1 cellular context compared by ENCODE assay signal in the genomic region with DNA sequence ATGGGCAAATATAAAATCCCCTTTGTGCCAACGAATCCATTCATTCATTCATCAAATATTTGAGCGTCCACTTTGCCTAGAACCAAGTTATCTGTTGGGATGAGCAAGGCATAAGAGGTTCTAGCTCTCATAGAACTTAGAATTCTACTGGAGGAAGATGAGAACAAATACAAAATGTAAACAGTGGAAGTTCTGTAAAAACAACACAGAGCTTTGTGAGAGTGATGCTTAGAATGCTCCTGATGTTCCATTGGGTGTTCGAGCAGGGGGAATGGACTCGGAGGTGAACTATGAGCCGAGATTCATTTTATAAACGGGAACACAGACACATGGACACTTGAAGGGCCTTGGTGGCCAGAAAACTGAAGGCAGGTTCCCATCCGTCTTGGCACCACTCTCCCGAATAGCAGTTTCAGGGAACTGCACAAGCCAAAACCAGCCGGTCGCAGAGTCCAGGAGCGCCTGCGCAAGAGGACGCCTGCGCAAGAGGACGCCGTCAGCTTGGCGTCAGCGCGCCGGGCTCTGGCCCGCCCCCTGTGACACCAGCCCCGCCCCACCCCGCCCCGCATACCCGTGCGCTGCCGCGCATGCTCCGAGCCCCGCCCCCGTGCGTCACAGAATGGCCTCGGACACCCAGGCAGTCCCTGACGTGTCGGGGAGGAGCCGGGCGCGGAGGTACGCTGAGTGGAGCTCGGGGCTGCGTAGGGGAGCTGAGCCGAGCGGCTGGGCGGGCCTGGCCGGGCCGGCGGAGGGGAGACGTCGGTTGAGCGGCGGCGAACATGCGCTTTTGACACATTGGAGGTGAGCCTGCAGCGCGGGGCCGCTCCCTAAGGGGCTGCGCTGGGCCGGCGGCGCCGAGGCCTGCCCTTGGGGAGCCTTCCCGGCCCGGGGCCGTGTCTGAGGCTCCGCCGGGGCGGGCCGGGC.
TF ChIP-seq lines count a peak whose summit lies in the region.

A gene with protein sequence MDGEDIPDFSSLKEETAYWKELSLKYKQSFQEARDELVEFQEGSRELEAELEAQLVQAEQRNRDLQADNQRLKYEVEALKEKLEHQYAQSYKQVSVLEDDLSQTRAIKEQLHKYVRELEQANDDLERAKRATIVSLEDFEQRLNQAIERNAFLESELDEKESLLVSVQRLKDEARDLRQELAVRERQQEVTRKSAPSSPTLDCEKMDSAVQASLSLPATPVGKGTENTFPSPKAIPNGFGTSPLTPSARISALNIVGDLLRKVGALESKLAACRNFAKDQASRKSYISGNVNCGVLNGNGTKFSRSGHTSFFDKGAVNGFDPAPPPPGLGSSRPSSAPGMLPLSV (plus strand): TSS at position 640 of the 924 bp plus-strand sequence. CDS start 8,388 bp downstream, outside the sequence.

TF ChIP-seq in GM12878, 131 proteins besides CTCF, POLR2A, EP300 and RAD21 (continued from another document and continues in another):
- peak; percentile 76 for TF ChIP-seq SMAD5 (IDR thresholded peaks at IDR 0.05; ENCODE audit: low read depth)
- TF ChIP-seq RB1 (IDR thresholded peaks at IDR 0.05; ENCODE audit: borderline replicate concordance): no peak
- TF ChIP-seq MEF2A (IDR thresholded peaks at IDR 0.05; ENCODE audit: insufficient read depth, low read depth, low read length): no peak
- TF ChIP-seq POU2F2 (IDR thresholded peaks at IDR 0.05; ENCODE audit: borderline replicate concordance, low read depth, low read length): 0 out of 3 replicates have a peak, but pooled peaks have one; percentile 5
- no peak for TF ChIP-seq ZBED1 (IDR thresholded peaks at IDR 0.05; ENCODE audit: borderline replicate concordance)
- peak; percentile 81 for TF ChIP-seq CREM (IDR thresholded peaks at IDR 0.05; ENCODE audit: low read depth)
- TF ChIP-seq TBL1XR1 (IDR thresholded peaks at IDR 0.05; ENCODE audit: low read depth, low read length): no peak
- TF ChIP-seq, protein P1, sequence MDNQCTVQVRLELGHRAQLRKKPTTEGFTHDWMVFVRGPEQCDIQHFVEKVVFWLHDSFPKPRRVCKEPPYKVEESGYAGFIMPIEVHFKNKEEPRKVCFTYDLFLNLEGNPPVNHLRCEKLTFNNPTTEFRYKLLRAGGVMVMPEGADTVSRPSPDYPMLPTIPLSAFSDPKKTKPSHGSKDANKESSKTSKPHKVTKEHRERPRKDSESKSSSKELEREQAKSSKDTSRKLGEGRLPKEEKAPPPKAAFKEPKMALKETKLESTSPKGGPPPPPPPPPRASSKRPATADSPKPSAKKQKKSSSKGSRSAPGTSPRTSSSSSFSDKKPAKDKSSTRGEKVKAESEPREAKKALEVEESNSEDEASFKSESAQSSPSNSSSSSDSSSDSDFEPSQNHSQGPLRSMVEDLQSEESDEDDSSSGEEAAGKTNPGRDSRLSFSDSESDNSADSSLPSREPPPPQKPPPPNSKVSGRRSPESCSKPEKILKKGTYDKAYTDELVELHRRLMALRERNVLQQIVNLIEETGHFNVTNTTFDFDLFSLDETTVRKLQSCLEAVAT (IDR thresholded peaks at IDR 0.05): peak; percentile 73
- no peak for TF ChIP-seq SUPT20H (IDR thresholded peaks at IDR 0.05; ENCODE audit: borderline replicate concordance, control insufficient read depth, low read depth, low read length)
- TF ChIP-seq POLR2AphosphoS2 (IDR thresholded peaks at IDR 0.05; ENCODE audit: low read depth, low read length): peak; percentile 81
- no peak for TF ChIP-seq CHD4 (IDR thresholded peaks at IDR 0.05)
- TF ChIP-seq RELA (IDR thresholded peaks at IDR 0.05; ENCODE audit: borderline replicate concordance, partially characterized antibody): peak; percentile 24
- TF ChIP-seq ETV6 (conservative IDR thresholded peaks at IDR 0.05 in 1 of 2, IDR thresholded peaks at IDR 0.05 in 1 of 2; ENCODE audit: borderline replicate concordance in 1 of 2, low read depth in 1 of 2): no peak
- TF ChIP-seq YY1 (IDR thresholded peaks at IDR 0.05; ENCODE audit: low read depth, low read length): no peak
- no peak for TF ChIP-seq ZZZ3 (IDR thresholded peaks at IDR 0.05; ENCODE audit: control insufficient read depth, insufficient read length, low read depth)
- TF ChIP-seq MTA2 (IDR thresholded peaks at IDR 0.05; ENCODE audit: low read depth): no peak
- TF ChIP-seq SREBF2 (IDR thresholded peaks at IDR 0.05; ENCODE audit: low read length): no peak
- TF ChIP-seq FOS (IDR thresholded peaks at IDR 0.05; ENCODE audit: borderline replicate concordance, extremely low read depth, insufficient read length): no peak
- no peak for TF ChIP-seq ZNF384 (IDR thresholded peaks at IDR 0.05; ENCODE audit: borderline replicate concordance, low read depth, low read length)
- TF ChIP-seq MXI1 (IDR thresholded peaks at IDR 0.05; ENCODE audit: low read depth, low read length): peak; percentile 70; the same call in 1 of the 2 replicates
- TF ChIP-seq ZSCAN29 (IDR thresholded peaks at IDR 0.05): no peak
- TF ChIP-seq, protein P2, sequence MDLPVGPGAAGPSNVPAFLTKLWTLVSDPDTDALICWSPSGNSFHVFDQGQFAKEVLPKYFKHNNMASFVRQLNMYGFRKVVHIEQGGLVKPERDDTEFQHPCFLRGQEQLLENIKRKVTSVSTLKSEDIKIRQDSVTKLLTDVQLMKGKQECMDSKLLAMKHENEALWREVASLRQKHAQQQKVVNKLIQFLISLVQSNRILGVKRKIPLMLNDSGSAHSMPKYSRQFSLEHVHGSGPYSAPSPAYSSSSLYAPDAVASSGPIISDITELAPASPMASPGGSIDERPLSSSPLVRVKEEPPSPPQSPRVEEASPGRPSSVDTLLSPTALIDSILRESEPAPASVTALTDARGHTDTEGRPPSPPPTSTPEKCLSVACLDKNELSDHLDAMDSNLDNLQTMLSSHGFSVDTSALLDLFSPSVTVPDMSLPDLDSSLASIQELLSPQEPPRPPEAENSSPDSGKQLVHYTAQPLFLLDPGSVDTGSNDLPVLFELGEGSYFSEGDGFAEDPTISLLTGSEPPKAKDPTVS (IDR thresholded peaks at IDR 0.05; ENCODE audit: low read depth, low read length): no peak
- TF ChIP-seq, protein P3, sequence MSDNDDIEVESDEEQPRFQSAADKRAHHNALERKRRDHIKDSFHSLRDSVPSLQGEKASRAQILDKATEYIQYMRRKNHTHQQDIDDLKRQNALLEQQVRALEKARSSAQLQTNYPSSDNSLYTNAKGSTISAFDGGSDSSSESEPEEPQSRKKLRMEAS (IDR thresholded peaks at IDR 0.05; ENCODE audit: low read depth, low read length): 0 out of 2 replicates have a peak, but pooled peaks have one; percentile 24
- no peak for TF ChIP-seq ESRRA (IDR thresholded peaks at IDR 0.05; ENCODE audit: low read length)
- TF ChIP-seq SPI1 (IDR thresholded peaks at IDR 0.05; ENCODE audit: borderline replicate concordance, insufficient read depth, low read depth, low read length): peak; percentile 9; the same call in 1 of the 2 replicates
- TF ChIP-seq, protein P4, sequence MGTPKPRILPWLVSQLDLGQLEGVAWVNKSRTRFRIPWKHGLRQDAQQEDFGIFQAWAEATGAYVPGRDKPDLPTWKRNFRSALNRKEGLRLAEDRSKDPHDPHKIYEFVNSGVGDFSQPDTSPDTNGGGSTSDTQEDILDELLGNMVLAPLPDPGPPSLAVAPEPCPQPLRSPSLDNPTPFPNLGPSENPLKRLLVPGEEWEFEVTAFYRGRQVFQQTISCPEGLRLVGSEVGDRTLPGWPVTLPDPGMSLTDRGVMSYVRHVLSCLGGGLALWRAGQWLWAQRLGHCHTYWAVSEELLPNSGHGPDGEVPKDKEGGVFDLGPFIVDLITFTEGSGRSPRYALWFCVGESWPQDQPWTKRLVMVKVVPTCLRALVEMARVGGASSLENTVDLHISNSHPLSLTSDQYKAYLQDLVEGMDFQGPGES (IDR thresholded peaks at IDR 0.05): no peak
- no peak for TF ChIP-seq ZNF622 (IDR thresholded peaks at IDR 0.05)
- no peak for TF ChIP-seq NFYA (IDR thresholded peaks at IDR 0.05; ENCODE audit: borderline replicate concordance, low read depth, low read length)
- peak; percentile 93 for TF ChIP-seq NRF1 (conservative IDR thresholded peaks at IDR 0.05; ENCODE audit: low read depth, low read length)
- TF ChIP-seq, protein P5, sequence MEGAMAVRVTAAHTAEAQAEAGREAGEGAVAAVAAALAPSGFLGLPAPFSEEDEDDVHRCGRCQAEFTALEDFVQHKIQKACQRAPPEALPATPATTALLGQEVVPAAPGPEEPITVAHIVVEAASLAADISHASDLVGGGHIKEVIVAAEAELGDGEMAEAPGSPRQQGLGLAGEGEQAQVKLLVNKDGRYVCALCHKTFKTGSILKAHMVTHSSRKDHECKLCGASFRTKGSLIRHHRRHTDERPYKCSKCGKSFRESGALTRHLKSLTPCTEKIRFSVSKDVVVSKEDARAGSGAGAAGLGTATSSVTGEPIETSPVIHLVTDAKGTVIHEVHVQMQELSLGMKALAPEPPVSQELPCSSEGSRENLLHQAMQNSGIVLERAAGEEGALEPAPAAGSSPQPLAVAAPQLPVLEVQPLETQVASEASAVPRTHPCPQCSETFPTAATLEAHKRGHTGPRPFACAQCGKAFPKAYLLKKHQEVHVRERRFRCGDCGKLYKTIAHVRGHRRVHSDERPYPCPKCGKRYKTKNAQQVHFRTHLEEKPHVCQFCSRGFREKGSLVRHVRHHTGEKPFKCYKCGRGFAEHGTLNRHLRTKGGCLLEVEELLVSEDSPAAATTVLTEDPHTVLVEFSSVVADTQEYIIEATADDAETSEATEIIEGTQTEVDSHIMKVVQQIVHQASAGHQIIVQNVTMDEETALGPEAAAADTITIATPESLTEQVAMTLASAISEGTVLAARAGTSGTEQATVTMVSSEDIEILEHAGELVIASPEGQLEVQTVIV (IDR thresholded peaks at IDR 0.05; ENCODE audit: borderline replicate concordance, partially characterized antibody): no peak
- no peak for TF ChIP-seq KLF5 (IDR thresholded peaks at IDR 0.05; ENCODE audit: partially characterized antibody)
- TF ChIP-seq SUZ12 (IDR thresholded peaks at IDR 0.05; ENCODE audit: unreplicated experiment): no peak
- no peak for TF ChIP-seq KDM1A (IDR thresholded peaks at IDR 0.05; ENCODE audit: borderline replicate concordance)
- TF ChIP-seq, protein P6, sequence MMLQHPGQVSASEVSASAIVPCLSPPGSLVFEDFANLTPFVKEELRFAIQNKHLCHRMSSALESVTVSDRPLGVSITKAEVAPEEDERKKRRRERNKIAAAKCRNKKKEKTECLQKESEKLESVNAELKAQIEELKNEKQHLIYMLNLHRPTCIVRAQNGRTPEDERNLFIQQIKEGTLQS (IDR thresholded peaks at IDR 0.05; ENCODE audit: borderline replicate concordance, extremely low read depth, low read depth, low read length): no peak
- TF ChIP-seq SMAD1 (IDR thresholded peaks at IDR 0.05; ENCODE audit: low read depth, partially characterized antibody): no peak
- TF ChIP-seq, protein P7, sequence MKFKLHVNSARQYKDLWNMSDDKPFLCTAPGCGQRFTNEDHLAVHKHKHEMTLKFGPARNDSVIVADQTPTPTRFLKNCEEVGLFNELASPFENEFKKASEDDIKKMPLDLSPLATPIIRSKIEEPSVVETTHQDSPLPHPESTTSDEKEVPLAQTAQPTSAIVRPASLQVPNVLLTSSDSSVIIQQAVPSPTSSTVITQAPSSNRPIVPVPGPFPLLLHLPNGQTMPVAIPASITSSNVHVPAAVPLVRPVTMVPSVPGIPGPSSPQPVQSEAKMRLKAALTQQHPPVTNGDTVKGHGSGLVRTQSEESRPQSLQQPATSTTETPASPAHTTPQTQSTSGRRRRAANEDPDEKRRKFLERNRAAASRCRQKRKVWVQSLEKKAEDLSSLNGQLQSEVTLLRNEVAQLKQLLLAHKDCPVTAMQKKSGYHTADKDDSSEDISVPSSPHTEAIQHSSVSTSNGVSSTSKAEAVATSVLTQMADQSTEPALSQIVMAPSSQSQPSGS (IDR thresholded peaks at IDR 0.05; ENCODE audit: low read length): no peak
- TF ChIP-seq POLR2AphosphoS5 (IDR thresholded peaks at IDR 0.05; ENCODE audit: low read length): peak; percentile 90
- no peak for TF ChIP-seq TCF7 (IDR thresholded peaks at IDR 0.05; ENCODE audit: borderline replicate concordance)
- TF ChIP-seq, protein P8, sequence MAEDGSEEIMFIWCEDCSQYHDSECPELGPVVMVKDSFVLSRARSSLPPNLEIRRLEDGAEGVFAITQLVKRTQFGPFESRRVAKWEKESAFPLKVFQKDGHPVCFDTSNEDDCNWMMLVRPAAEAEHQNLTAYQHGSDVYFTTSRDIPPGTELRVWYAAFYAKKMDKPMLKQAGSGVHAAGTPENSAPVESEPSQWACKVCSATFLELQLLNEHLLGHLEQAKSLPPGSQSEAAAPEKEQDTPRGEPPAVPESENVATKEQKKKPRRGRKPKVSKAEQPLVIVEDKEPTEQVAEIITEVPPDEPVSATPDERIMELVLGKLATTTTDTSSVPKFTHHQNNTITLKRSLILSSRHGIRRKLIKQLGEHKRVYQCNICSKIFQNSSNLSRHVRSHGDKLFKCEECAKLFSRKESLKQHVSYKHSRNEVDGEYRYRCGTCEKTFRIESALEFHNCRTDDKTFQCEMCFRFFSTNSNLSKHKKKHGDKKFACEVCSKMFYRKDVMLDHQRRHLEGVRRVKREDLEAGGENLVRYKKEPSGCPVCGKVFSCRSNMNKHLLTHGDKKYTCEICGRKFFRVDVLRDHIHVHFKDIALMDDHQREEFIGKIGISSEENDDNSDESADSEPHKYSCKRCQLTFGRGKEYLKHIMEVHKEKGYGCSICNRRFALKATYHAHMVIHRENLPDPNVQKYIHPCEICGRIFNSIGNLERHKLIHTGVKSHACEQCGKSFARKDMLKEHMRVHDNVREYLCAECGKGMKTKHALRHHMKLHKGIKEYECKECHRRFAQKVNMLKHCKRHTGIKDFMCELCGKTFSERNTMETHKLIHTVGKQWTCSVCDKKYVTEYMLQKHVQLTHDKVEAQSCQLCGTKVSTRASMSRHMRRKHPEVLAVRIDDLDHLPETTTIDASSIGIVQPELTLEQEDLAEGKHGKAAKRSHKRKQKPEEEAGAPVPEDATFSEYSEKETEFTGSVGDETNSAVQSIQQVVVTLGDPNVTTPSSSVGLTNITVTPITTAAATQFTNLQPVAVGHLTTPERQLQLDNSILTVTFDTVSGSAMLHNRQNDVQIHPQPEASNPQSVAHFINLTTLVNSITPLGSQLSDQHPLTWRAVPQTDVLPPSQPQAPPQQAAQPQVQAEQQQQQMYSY (CRISPR knock-in tag; IDR thresholded peaks at IDR 0.05): no peak
- TF ChIP-seq TARDBP (IDR thresholded peaks at IDR 0.05; ENCODE audit: borderline replicate concordance): no peak
- TF ChIP-seq TAF1 (IDR thresholded peaks at IDR 0.05; ENCODE audit: borderline replicate concordance, low read depth, low read length): peak; percentile 79
- TF ChIP-seq SIN3A (IDR thresholded peaks at IDR 0.05; ENCODE audit: low read depth, low read length): 0 out of 2 replicates have a peak, but pooled peaks have one; percentile 57
- no peak for TF ChIP-seq NR2C2 (IDR thresholded peaks at IDR 0.05; ENCODE audit: borderline replicate concordance, control insufficient read depth, insufficient read length, low read depth)
- no peak for TF ChIP-seq RUNX3 (IDR thresholded peaks at IDR 0.05; ENCODE audit: low read length)
- no peak for TF ChIP-seq HDAC2 (IDR thresholded peaks at IDR 0.05)
